ENCODE assay signal across 1 cellular context in genomic region chr6:151451950-151452749, GRCh38.
TF ChIP-seq lines count a peak whose summit lies in the region.

Gene RMND1, minus strand, starts transcription at chr6:151452126. Its CDS starts 6,315 bp downstream, at chr6:151445811.

TF ChIP-seq in HepG2, 621 proteins besides CTCF, POLR2A, EP300 and RAD21 (continued from another document and continues in another):
- TF ChIP-seq ZBTB4 (CRISPR knock-in tag; IDR thresholded peaks at IDR 0.05; ENCODE audit: borderline replicate concordance) (peak; percentile 98), DDIT3 (CRISPR knock-in tag; IDR thresholded peaks at IDR 0.05) (no peak), MXD1 (CRISPR knock-in tag; IDR thresholded peaks at IDR 0.05) (peak; percentile 83; the same call in 1 of the 2 replicates), ZNF747 (CRISPR knock-in tag; IDR thresholded peaks at IDR 0.05; ENCODE audit: borderline replicate concordance) (peak; percentile 98), MTF1 (CRISPR knock-in tag; IDR thresholded peaks at IDR 0.05) (peak; percentile 88), SMAD3 (CRISPR knock-in tag; IDR thresholded peaks at IDR 0.05) (peak; percentile 95), NR2F1 (CRISPR knock-in tag; IDR thresholded peaks at IDR 0.05) (peak in 1 of 2 experiments; percentile 36; a peak in 2 of 4 replicates), U2AF1 (optimal IDR thresholded peaks at IDR 0.05; ENCODE audit: low read depth, low read length) (peak; percentile 90), ATF7 (IDR thresholded peaks at IDR 0.05) (no peak), ATF7 (CRISPR knock-in tag; IDR thresholded peaks at IDR 0.05) (peak; percentile 75), CEBPG (CRISPR knock-in tag; IDR thresholded peaks at IDR 0.05) (peak; percentile 19), ZNF740 (CRISPR knock-in tag; IDR thresholded peaks at IDR 0.05) (peak; percentile 90), HIVEP1 (CRISPR knock-in tag; IDR thresholded peaks at IDR 0.05) (peak; percentile 92; the same call in 1 of the 2 replicates), ETV6 (CRISPR knock-in tag; conservative IDR thresholded peaks at IDR 0.05) (peak; percentile 98), PRDM10 (CRISPR knock-in tag; IDR thresholded peaks at IDR 0.05; ENCODE audit: low read depth) (peak; percentile 69; the same call in 1 of the 2 replicates), ZNF788 (CRISPR knock-in tag; IDR thresholded peaks at IDR 0.05; ENCODE audit: borderline replicate concordance) (peak; percentile 92; the same call in 1 of the 2 replicates), ZNF333 (CRISPR knock-in tag; IDR thresholded peaks at IDR 0.05; ENCODE audit: borderline replicate concordance) (peak; percentile 95), JUN (CRISPR knock-in tag; IDR thresholded peaks at IDR 0.05) (peak; percentile 90), ZSCAN5A (CRISPR knock-in tag; IDR thresholded peaks at IDR 0.05; ENCODE audit: borderline replicate concordance) (peak; percentile 97; the same call in 1 of the 2 replicates), ZC3H4 (CRISPR knock-in tag; IDR thresholded peaks at IDR 0.05; ENCODE audit: borderline replicate concordance) (no peak), KAT8 (CRISPR knock-in tag; IDR thresholded peaks at IDR 0.05) (peak; percentile 100), ZKSCAN5 (CRISPR knock-in tag; IDR thresholded peaks at IDR 0.05) (no peak), ZBTB8A (CRISPR knock-in tag; IDR thresholded peaks at IDR 0.05; ENCODE audit: borderline replicate concordance, low read depth) (no peak; the same call in 1 of the 2 replicates), GABPA (IDR thresholded peaks at IDR 0.05; ENCODE audit: low read depth, low read length) (peak; percentile 91), GABPA (CRISPR knock-in tag; IDR thresholded peaks at IDR 0.05; ENCODE audit: low read depth) (peak; percentile 99), ZNF232 (CRISPR knock-in tag; IDR thresholded peaks at IDR 0.05; ENCODE audit: borderline replicate concordance) (peak; percentile 92), ZNF407 (CRISPR knock-in tag; IDR thresholded peaks at IDR 0.05; ENCODE audit: not compliant biosample characterization) (peak; percentile 49), HNF1A (IDR thresholded peaks at IDR 0.05; ENCODE audit: low read depth) (peak; percentile 82), HNF1A (CRISPR knock-in tag; IDR thresholded peaks at IDR 0.05; ENCODE audit: borderline replicate concordance) (peak; percentile 94), NCOA1 (CRISPR knock-in tag; IDR thresholded peaks at IDR 0.05) (peak; percentile 96), ZNF530 (CRISPR knock-in tag; IDR thresholded peaks at IDR 0.05; ENCODE audit: low read depth) (no peak), ZNF704 (CRISPR knock-in tag; IDR thresholded peaks at IDR 0.05; ENCODE audit: borderline replicate concordance) (peak; percentile 98), ZNF337 (CRISPR knock-in tag; IDR thresholded peaks at IDR 0.05; ENCODE audit: borderline replicate concordance, low read depth) (no peak), CHCHD3 (CRISPR knock-in tag; IDR thresholded peaks at IDR 0.05) (no peak)
